19 cellular contexts compared by ENCODE assay signal in genomic region chr18:62963522-62963921, GRCh38.
DNase-seq lines count a peak whose midpoint lies in the region; ATAC-seq and TF ChIP-seq lines count a peak whose summit lies in the region.
"Had no signal": no experiment of that assay in that cellular context is flagged by ENCODE, and none has a peak within 500 bp of the region (broad histone marks: within the 10 kb centered on the region; RNA-seq: fewer than 3 reads in every experiment).

No MANE protein-coding gene starts in this region.

- ATAC-seq in stimulated activated naive CD8-positive, alpha-beta T cell treated with anti-CD3 and anti-CD28 coated beads, Interleukin-15, amount 100 ng/mL, for 72 hours: no peak
- ATAC-seq in naive thymus-derived CD8-positive, alpha-beta T cell: no peak
- ATAC-seq: activated CD4-positive, alpha-beta T cell treated with anti-CD3 and anti-CD28 coated beads for 36 hours; gastrocnemius medialis had no signal

- DNase-seq in DMS 273 treated with DMSO at 0.1 percent for 48 hours (lab: John Stamatoyannopoulos, UW) (peak; percentile 0), DMS 273 (lab: John Stamatoyannopoulos, UW; ENCODE audit: unreplicated experiment) (no peak), NCI-H345 treated with DMSO at 0.1 percent for 48 hours (lab: John Stamatoyannopoulos, UW; ENCODE audit: unreplicated experiment) (peak; percentile 9), fibroblast of villous mesenchyme (ENCODE audit: low read depth) (peak; percentile 32), substantia nigra (lab: John Stamatoyannopoulos, UW) (no peak), EL (no peak)
- DNase-seq in stimulated activated naive CD8-positive, alpha-beta T cell treated with anti-CD3 and anti-CD28 coated beads, Interleukin-15, amount 100 ng/mL, for 72 hours: no peak
- DNase-seq in naive thymus-derived CD8-positive, alpha-beta T cell: no peak
- DNase-seq: activated CD4-positive, alpha-beta T cell treated with anti-CD3 and anti-CD28 coated beads for 36 hours; BE2C; gastrocnemius medialis; KG1; naive B cell; NCI-H774; tibial artery had no signal

- H3K36me3 Mint-ChIP-seq in naive thymus-derived CD8-positive, alpha-beta T cell: peaks cover 0 to 13% (median 2%) of the 10 kb centered on the region in 3 donors

- H3K27me3 Mint-ChIP-seq in stimulated activated naive CD8-positive, alpha-beta T cell treated with anti-CD3 and anti-CD28 coated beads, Interleukin-15, amount 100 ng/mL, for 72 hours: no peaks in the 10 kb centered on the region
- H3K27me3 Mint-ChIP-seq in naive thymus-derived CD8-positive, alpha-beta T cell: no peaks in the 10 kb centered on the region
- H3K27me3 Mint-ChIP-seq: activated CD4-positive, alpha-beta T cell treated with anti-CD3 and anti-CD28 coated beads for 36 hours; naive B cell had no signal

- H3K9me3 Mint-ChIP-seq in stimulated activated naive CD8-positive, alpha-beta T cell treated with anti-CD3 and anti-CD28 coated beads, Interleukin-15, amount 100 ng/mL, for 72 hours: no peaks in the 10 kb centered on the region
- no peaks in the 10 kb centered on the region for H3K9me3 Mint-ChIP-seq in naive thymus-derived CD8-positive, alpha-beta T cell
- H3K9me3 Mint-ChIP-seq: naive B cell had no signal

- no peak for TF ChIP-seq CTCF in fibroblast of villous mesenchyme (IDR thresholded peaks at IDR 0.05; ENCODE audit: insufficient read depth, low read depth, low read length)

- H3K4me3 ChIP-seq in fibroblast of villous mesenchyme (ENCODE audit: low read depth, low read length): no peak overlapping the region
- H3K4me3 ChIP-seq: ascending aorta, gastrocnemius medialis, SK-N-MC, tibial artery had no signal

- POLR2A ChIA-PET in naive thymus-derived CD8-positive, alpha-beta T cell (lab: Charles Lee): no interaction called here

- no peak overlapping the region for H3K4me3 Mint-ChIP-seq in stimulated activated naive CD8-positive, alpha-beta T cell treated with anti-CD3 and anti-CD28 coated beads, Interleukin-15, amount 100 ng/mL, for 72 hours
- H3K4me3 Mint-ChIP-seq in naive thymus-derived CD8-positive, alpha-beta T cell: no peak overlapping the region
- H3K4me3 Mint-ChIP-seq: activated CD4-positive, alpha-beta T cell treated with anti-CD3 and anti-CD28 coated beads for 36 hours; naive B cell had no signal

- H3K27ac ChIP-seq in substantia nigra (ENCODE audit: low read depth, low read length, poor library complexity, severe bottlenecking): peak overlapping the region; percentile 74
- H3K27ac ChIP-seq: 22Rv1, ascending aorta, gastrocnemius medialis, HL-60, SK-N-MC, tibial artery had no signal

- H3K4me1 Mint-ChIP-seq in stimulated activated naive CD8-positive, alpha-beta T cell treated with anti-CD3 and anti-CD28 coated beads, Interleukin-15, amount 100 ng/mL, for 72 hours: no peaks in the 10 kb centered on the region
- no peaks in the 10 kb centered on the region for H3K4me1 Mint-ChIP-seq in naive thymus-derived CD8-positive, alpha-beta T cell
- H3K4me1 Mint-ChIP-seq: activated CD4-positive, alpha-beta T cell treated with anti-CD3 and anti-CD28 coated beads for 36 hours; naive B cell had no signal

- H3K27ac Mint-ChIP-seq in stimulated activated naive CD8-positive, alpha-beta T cell treated with anti-CD3 and anti-CD28 coated beads, Interleukin-15, amount 100 ng/mL, for 72 hours: no peak overlapping the region
- H3K27ac Mint-ChIP-seq in naive thymus-derived CD8-positive, alpha-beta T cell: no peak overlapping the region
- H3K27ac Mint-ChIP-seq: activated CD4-positive, alpha-beta T cell treated with anti-CD3 and anti-CD28 coated beads for 36 hours had no signal

Comparison
In these comparisons a context has a peak if more than half of its experiments do, and no peak if none do; other contexts are left out.
1. DNase-seq: peak in DMS 273 treated with DMSO at 0.1 percent for 48 hours (single experiment), NCI-H345 treated with DMSO at 0.1 percent for 48 hours (single experiment) and fibroblast of villous mesenchyme (single experiment); none in DMS 273 (single experiment), substantia nigra (0 of 49), stimulated activated naive CD8-positive, alpha-beta T cell treated with anti-CD3 and anti-CD28 coated beads, Interleukin-15, amount 100 ng/mL, for 72 hours (0 of 2), EL (single experiment) and naive thymus-derived CD8-positive, alpha-beta T cell (0 of 10).